In the genomic region with DNA sequence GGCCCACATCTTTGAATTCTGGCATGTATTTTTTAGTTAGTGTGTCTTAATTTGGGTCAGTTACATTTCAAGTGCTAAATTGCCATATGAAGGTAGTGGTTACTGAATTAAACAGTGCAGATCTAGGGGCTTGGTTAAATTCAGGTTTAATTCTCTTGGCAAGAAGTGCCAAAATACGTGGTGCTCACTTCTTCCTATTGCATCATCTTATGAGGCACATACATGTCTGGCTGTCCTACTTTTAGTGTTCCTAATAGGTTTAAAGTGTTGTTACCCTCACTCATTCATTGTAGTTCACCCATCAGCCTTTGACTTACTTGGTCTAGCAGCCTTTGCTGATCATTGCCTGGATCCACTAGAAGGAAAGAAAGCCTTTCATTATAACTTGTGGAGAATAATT, we compare ENCODE assay signal across 23 cellular contexts. TPM values are rescaled to one million over a fixed set of nuclear protein-coding genes. Genes with fewer than 3 reads are reported as not detected.
A peak's percentile ranks its signal among the peaks of the same experiment; 100 is the strongest.
DNase-seq lines count a peak whose midpoint lies in the region; ATAC-seq, FAIRE-seq and TF ChIP-seq lines count a peak whose summit lies in the region.
"Had no signal": no experiment of that assay in that cellular context is flagged by ENCODE, and none has a peak within 500 bp of the region (broad histone marks: within the 10 kb centered on the region; RNA-seq: fewer than 3 reads in every experiment).

No MANE protein-coding gene starts in this region.

- no peak for ATAC-seq in HepG2
- ATAC-seq in right lobe of liver = no peak
- ATAC-seq in left lobe of liver = no peak
- no peak for ATAC-seq in GM19351 (IDR thresholded peaks at IDR 0.05; ENCODE audit: unreplicated experiment)
- ATAC-seq: CD8-positive, alpha-beta T cell had no signal

- POLR2A ChIA-PET in HepG2 (lab: Yijun Ruan, JAX) = no interaction called here

- TF ChIP-seq EP300 in HepG2 (IDR thresholded peaks at IDR 0.05; ENCODE audit: low read depth in 2 of 2, low read length in 2 of 2) (no peak), HepG2 (CRISPR knock-in tag; IDR thresholded peaks at IDR 0.05; ENCODE audit: borderline replicate concordance) (no peak)

- FAIRE-seq in HepG2 (lab: Jason Lieb, UNC) = no peak
- FAIRE-seq: A204.1, G401.6, H54 had no signal

- TF ChIP-seq POLR2A in HepG2 (IDR thresholded peaks at IDR 0.05; ENCODE audit: insufficient read depth in 1 of 2, low read depth in 2 of 2, low read length in 2 of 2) = no peak
- no peak for TF ChIP-seq POLR2A in right lobe of liver (IDR thresholded peaks at IDR 0.05)

- 95% methylated on average over 1 of the region's 1 CpG for WGBS in HepG2 (ENCODE audit: low lambda C conversion rate)
- 23% methylated on average over 1 of the region's 1 CpG for WGBS in right lobe of liver (ENCODE audit: insufficient coverage, low coverage, low lambda C conversion rate, missing lambda C conversion rate)

- H3K9me3 ChIP-seq in HepG2 (ENCODE audit: low read length) = no peaks in the 10 kb centered on the region
- no peaks in the 10 kb centered on the region for H3K9me3 ChIP-seq in right lobe of liver
- H3K9me3 ChIP-seq: Caco-2 had no signal

- CTCF ChIA-PET in HepG2 (lab: Yijun Ruan, JAX; ENCODE audit: low intra/inter-chr PET ratio, low total read pairs) = no interaction called here

- H3K9ac ChIP-seq in HepG2 (ENCODE audit: insufficient read depth, low read depth, low read length) = no peak overlapping the region

- DNase-seq in HepG2 (ENCODE audit: low spot score) = no peak
- no peak for DNase-seq in right lobe of liver
- peak; percentile 7 to 13 for DNase-seq in cardiac fibroblast (ENCODE audit: low read depth in 2 of 2)
- DNase-seq in fibroblast of the conjunctiva (ENCODE audit: low read depth) = peak; percentile 0
- DNase-seq in left lobe of liver (ENCODE audit: low spot score) = no peak
- DNase-seq in cerebellar nuclear complex (lab: John Stamatoyannopoulos, UW) = no peak
- DNase-seq: Caco-2; CD8-positive, alpha-beta T cell; Kasumi-1; MV-4-11; NCI-H1105; NCI-H1436 treated with DMSO at 0.1 percent for 48 hours; NCI-H187 treated with DMSO at 0.1 percent for 48 hours; NCI-H446 treated with DMSO at 0.1 percent for 48 hours; NCI-H526; Right ventricle myocardium superior; RPMI8226 had no signal

- no peak overlapping the region for H3K4me3 ChIP-seq in HepG2 (replicated peaks in 1 of 3; ENCODE audit: insufficient read depth in 1 of 3, low read depth in 2 of 3, low read length in 3 of 3)
- H3K4me3 ChIP-seq in right lobe of liver = no peak overlapping the region
- H3K4me3 ChIP-seq in cardiac fibroblast (replicated peaks in 1 of 2; ENCODE audit: low read depth in 2 of 2, low read length in 2 of 2) = no peak overlapping the region

- H3K4me1 ChIP-seq in HepG2 (ENCODE audit: insufficient read depth, low read length) = no peaks in the 10 kb centered on the region
- no peaks in the 10 kb centered on the region for H3K4me1 ChIP-seq in right lobe of liver
- H3K4me1 ChIP-seq: Caco-2 had no signal

- peaks cover 2 to 18% of the 10 kb centered on the region in 2 experiments; a peak in 4 of 5 replicates for H3K36me3 ChIP-seq in HepG2 (replicated peaks in 1 of 2; ENCODE audit: control insufficient read depth in 1 of 2, insufficient read depth in 2 of 2, low read length in 2 of 2)
- peaks cover 0 to 27% (median 0%) of the 10 kb centered on the region in 4 donors for H3K36me3 ChIP-seq in right lobe of liver

- no peak overlapping the region for H2AFZ ChIP-seq in HepG2 (ENCODE audit: low read length)

- intact Hi-C loops in HepG2 (cut with micrococcal nuclease; ENCODE audit: unreplicated experiment) (no loop called here), right lobe of liver (cut with DNase I) (no loop called here)

- in situ Hi-C loops in HepG2 (cut with HindIII; ENCODE audit: extremely low pct_ligation_motif_present, low pct_unique_long_range_greater_than_20kb) = no loop called here

- H4K20me1 ChIP-seq in HepG2 (ENCODE audit: insufficient read depth, low read length) = no peaks in the 10 kb centered on the region

- BruUV-seq in HepG2 (replicated peaks; lab: Mats Ljungman, UMichigan) = no TSS peak

- H3K27ac ChIP-seq in HepG2 (ENCODE audit: extremely low read length, insufficient read depth, low read length) (no peak overlapping the region), right lobe of liver (no peak overlapping the region)
- H3K27ac ChIP-seq: C4-2B, HL-60 had no signal

- no peak overlapping the region for H3K4me2 ChIP-seq in HepG2 (ENCODE audit: low read depth, low read length)

- TF ChIP-seq RAD21 in HepG2 (CRISPR knock-in tag; IDR thresholded peaks at IDR 0.05) = no peak

- no peaks in the 10 kb centered on the region for H3K79me2 ChIP-seq in HepG2 (ENCODE audit: insufficient read depth, low read length)

- TF ChIP-seq CTCF in HepG2 (CRISPR knock-in tag; IDR thresholded peaks at IDR 0.05) = no peak
- no peak for TF ChIP-seq CTCF in right lobe of liver (IDR thresholded peaks at IDR 0.05)
- TF ChIP-seq CTCF in cardiac fibroblast (IDR thresholded peaks at IDR 0.05; ENCODE audit: low read depth, low read length) = no peak

- H3K27me3 ChIP-seq in HepG2 (ENCODE audit: control insufficient read depth in 1 of 2, insufficient read depth in 2 of 2, low read length in 2 of 2) (no peaks in the 10 kb centered on the region), right lobe of liver (no peaks in the 10 kb centered on the region)

TF ChIP-seq in HepG2, 621 proteins besides CTCF, POLR2A, EP300 and RAD21:
- no peak for TF ChIP-seq ZNF17 (CRISPR knock-in tag; IDR thresholded peaks at IDR 0.05)
- peak; percentile 36; the same call in 1 of the 2 replicates for TF ChIP-seq CEBPB (IDR thresholded peaks at IDR 0.05; ENCODE audit: borderline replicate concordance, low read depth, low read length)

RNA-seq across cellular contexts. Expression of a gene that starts 59.5 kb away (rescaled TPM):
- total RNA-seq in HepG2 (2016; rRNA removed; fragmentation: Illumina TruSeq; extraction: Trizol) = 2,504 and 3,005 TPM in 2 replicates
- 2,617 and 3,060 TPM in 2 replicates for total RNA-seq in HepG2 (2016; cell fraction: cytosol; rRNA removed; fragmentation: Illumina TruSeq; extraction: Trizol; ENCODE audit: low read depth)
- 2,526 and 2,975 TPM in 2 replicates for total RNA-seq in HepG2 (2016; cell fraction: insoluble cytoplasmic fraction; rRNA removed; fragmentation: Illumina TruSeq; extraction: Trizol)
- total RNA-seq in HepG2 (2016; cell fraction: membrane; rRNA removed; fragmentation: Illumina TruSeq; extraction: Trizol) = 5,829 and 6,358 TPM in 2 replicates
- 865 and 963 TPM in 2 replicates for total RNA-seq in HepG2 (2016; cell fraction: nucleus; rRNA removed; fragmentation: Illumina TruSeq; extraction: Trizol)
- polyA plus RNA-seq in HepG2 (2011; rRNA removed) = 1,805 and 2,147 TPM in 2 replicates
- 2,011 and 2,382 TPM in 2 replicates for polyA plus RNA-seq in HepG2 (2011; cell fraction: cytosol; rRNA removed)
- 502 and 683 TPM in 2 replicates for polyA plus RNA-seq in HepG2 (2011; cell fraction: nucleus; rRNA removed)
- polyA plus RNA-seq in HepG2 (2012) = 2,803 and 2,840 TPM in 2 replicates
- 4,656 and 4,989 TPM in 2 replicates for polyA plus RNA-seq in HepG2 (2016; cell fraction: cytosol; fragmentation: Illumina TruSeq; extraction: Trizol; ENCODE audit: low read depth)
- 3,168 and 3,240 TPM in 2 replicates for polyA plus RNA-seq in HepG2 (2016; cell fraction: insoluble cytoplasmic fraction; fragmentation: Illumina TruSeq; extraction: Trizol; ENCODE audit: low read depth)
- polyA plus RNA-seq in HepG2 (2016; cell fraction: membrane; fragmentation: Illumina TruSeq; extraction: Trizol; ENCODE audit: low read depth) = 6,462 and 6,516 TPM in 2 replicates
- 1,671 and 1,768 TPM in 2 replicates for polyA plus RNA-seq in HepG2 (2016; cell fraction: nucleus; fragmentation: Illumina TruSeq; extraction: Trizol; ENCODE audit: insufficient read depth, low read depth)
- 342 and 505 TPM in 2 replicates for polyA minus RNA-seq in HepG2 (2011; rRNA and poly(A)+ RNA removed; ENCODE audit: low replicate concordance)
- 433 and 504 TPM in 2 replicates for polyA minus RNA-seq in HepG2 (2011; cell fraction: cytosol; rRNA and poly(A)+ RNA removed)
- 367 and 504 TPM in 2 replicates for polyA minus RNA-seq in HepG2 (2011; cell fraction: nucleus; rRNA and poly(A)+ RNA removed)
- total RNA-seq in right lobe of liver = 100 to 1,000 TPM; 509 to 682 (median 627) TPM
- total RNA-seq in left lobe of liver = 528 TPM

Comparison
In these comparisons a context has a peak if more than half of its experiments do, and no peak if none do; other contexts are left out.
1. DNase-seq: peak in cardiac fibroblast (2 of 2) and fibroblast of the conjunctiva (single experiment); none in HepG2 (single experiment), right lobe of liver (0 of 3), left lobe of liver (single experiment) and cerebellar nuclear complex (0 of 2).